In the genomic region with DNA sequence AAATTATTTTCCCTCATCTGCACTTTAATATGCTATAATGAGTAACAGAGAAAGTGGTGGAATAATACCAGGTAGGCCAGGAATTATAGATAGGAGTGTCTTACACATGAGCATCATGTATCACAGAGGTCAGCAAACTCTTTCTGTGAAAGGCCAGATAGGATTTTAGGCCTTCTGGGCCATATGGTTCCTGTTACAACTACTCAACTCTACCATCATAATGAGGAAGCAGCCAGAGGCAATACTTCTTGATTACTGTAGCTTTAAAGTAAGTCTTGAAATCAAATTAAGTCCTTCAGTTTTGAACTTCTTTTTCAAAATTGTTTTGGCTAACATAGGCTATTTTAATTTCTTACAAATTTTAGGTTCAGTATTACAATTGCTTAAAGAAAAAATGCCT, we compare ENCODE assay signal across 25 cellular contexts. TPM values are rescaled to one million over a fixed set of nuclear protein-coding genes. Genes with fewer than 3 reads are reported as not detected.
"Had no signal": no experiment of that assay in that cellular context is flagged by ENCODE, and none has a peak within 500 bp of the region (broad histone marks: within the 10 kb centered on the region; RNA-seq: fewer than 3 reads in every experiment).

No MANE protein-coding gene starts in this region.

- H3K4me1 ChIP-seq: adrenal gland had no signal

- H3K9ac ChIP-seq: KMS-11 had no signal

- DNase-seq: activated CD4-positive, alpha-beta memory T cell treated with anti-CD3 and anti-CD28 coated beads for 36 hours; activated CD4-positive, alpha-beta T cell treated with anti-CD3 and anti-CD28 coated beads, Interleukin-2, amount 10 ng/mL, durations not matched to agents 7 days and 5 days; activated CD4-positive, CD25-positive, alpha-beta regulatory T cell; activated CD8-positive, alpha-beta memory T cell treated with anti-CD3 and anti-CD28 coated beads for 24 hours; activated gamma-delta T cell; activated naive CD4-positive, alpha-beta T cell treated with anti-CD3 and anti-CD28 coated beads for 36 hours; activated naive CD8-positive, alpha-beta T cell treated with anti-CD3 and anti-CD28 coated beads for 36 hours; activated T-cell treated with anti-CD3 and anti-CD28 coated beads, Interleukin-2, amount 50 U/mL, for 4 hours; adrenal gland; anterior cingulate cortex; cerebellar nuclear complex; NCI-H146; NCI-H187 treated with DMSO at 0.1 percent for 48 hours; NCI-H2171; NCI-H2227 treated with DMSO at 0.1 percent for 48 hours; NCI-H446 treated with DMSO at 0.1 percent for 48 hours; NCI-H524 treated with DMSO at 0.1 percent for 48 hours; NCI-H774; NK-92 treated with Interleukin-12 subunit alpha and Interleukin-12 subunit beta, amount 100 ng/mL, for 24 hours; PC-9; T-helper 17 cell; T-helper 9 cell had no signal

- H3K36me3 ChIP-seq: adrenal gland had no signal

- H3K27me3 ChIP-seq: adrenal gland had no signal

- H3K27ac ChIP-seq: adrenal gland, KMS-11, PC-9, VCaP had no signal

- H3K4me3 ChIP-seq: adrenal gland, PC-9 had no signal

- H3K9me3 ChIP-seq: adrenal gland had no signal

- ATAC-seq: activated T-cell treated with anti-CD3 and anti-CD28 coated beads, Interleukin-2, amount 50 U/mL, for 4 hours; T-helper 17 cell had no signal

RNA-seq across cellular contexts. Expression of a gene that starts 54.6 kb away (rescaled TPM):
- total RNA-seq: MCF 10A, PC-9 had no signal
